Comparison of ENCODE assay signal across 1 cellular context in the genomic region with DNA sequence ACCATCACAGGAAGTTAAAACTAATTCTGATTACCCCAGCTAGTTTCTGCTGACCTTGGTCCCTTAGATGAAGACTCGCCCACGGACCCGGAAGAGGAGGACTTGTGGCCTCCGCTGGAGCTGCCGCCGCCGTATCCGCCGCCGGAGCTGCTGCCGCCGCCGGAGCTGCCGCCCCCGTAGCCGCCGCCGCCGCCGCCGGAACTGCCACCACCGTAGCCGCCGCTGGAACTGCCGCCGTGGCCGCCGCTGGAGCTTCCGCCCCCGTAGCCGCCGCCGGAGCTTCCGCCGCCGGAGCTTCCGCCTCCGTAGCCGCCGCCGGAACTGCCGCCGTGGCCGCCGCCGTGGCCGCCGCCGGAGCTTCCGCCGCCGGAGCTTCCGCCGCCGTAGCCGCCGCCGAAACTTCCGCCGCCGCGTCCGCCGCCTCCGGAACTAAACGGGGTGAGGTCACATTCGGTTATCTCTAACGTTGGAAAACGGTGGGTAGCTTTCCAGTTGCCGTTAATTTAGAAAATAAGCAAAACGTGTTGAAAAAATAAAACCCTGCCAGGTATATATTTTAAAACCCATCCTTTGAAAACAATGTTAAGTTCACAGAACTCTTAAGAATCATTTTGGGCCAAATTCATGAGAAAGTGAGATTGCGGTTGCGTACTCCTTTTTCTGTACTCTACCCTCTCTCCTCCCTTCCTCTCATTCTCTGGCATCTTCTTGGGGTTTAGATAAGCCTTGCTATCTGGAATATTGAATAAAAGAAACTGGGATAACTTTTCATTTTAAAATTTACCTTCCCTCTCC.
TF ChIP-seq lines count a peak whose summit lies in the region.

No MANE protein-coding gene starts in this region.

TF ChIP-seq in K562, 482 proteins besides CTCF, POLR2A, EP300 and RAD21 (continued from another document and continues in another):
- TF ChIP-seq ZNF518B (CRISPR knock-in tag; IDR thresholded peaks at IDR 0.05) (no peak), ZNF766 (CRISPR knock-in tag; conservative IDR thresholded peaks at IDR 0.05) (no peak), CHAMP1 (IDR thresholded peaks at IDR 0.05) (no peak), ZNF75A (CRISPR knock-in tag; IDR thresholded peaks at IDR 0.05) (no peak), GABPB1 (CRISPR knock-in tag; IDR thresholded peaks at IDR 0.05) (peak; percentile 58; the same call in 1 of the 2 replicates), MEF2D (tag; conservative IDR thresholded peaks at IDR 0.05; ENCODE audit: low read depth) (no peak), MAZ (CRISPR knock-in tag; conservative IDR thresholded peaks at IDR 0.05 in 1 of 2, IDR thresholded peaks at IDR 0.05 in 1 of 2) (peak in 1 of 2 experiments; percentile 32; a peak in 1 of 4 replicates), ATF1 (CRISPR knock-in tag; IDR thresholded peaks at IDR 0.05) (no peak), ATF1 (tag; IDR thresholded peaks at IDR 0.05) (peak; percentile 54; the same call in 1 of the 2 replicates), POLR2AphosphoS5 (IDR thresholded peaks at IDR 0.05; ENCODE audit: control insufficient read depth, insufficient read depth, low read depth, low read length) (0 out of 2 replicates have a peak, but pooled peaks have one; percentile 53), GABPA (tag; conservative IDR thresholded peaks at IDR 0.05; ENCODE audit: low read depth) (peak; percentile 98), ZNF717 (CRISPR knock-in tag; IDR thresholded peaks at IDR 0.05) (no peak), GATAD2B (IDR thresholded peaks at IDR 0.05; ENCODE audit: borderline replicate concordance) (peak; percentile 69; the same call in 1 of the 2 replicates), TOE1 (IDR thresholded peaks at IDR 0.05; ENCODE audit: borderline replicate concordance) (0 out of 2 replicates have a peak, but pooled peaks have one; percentile 35), TOE1 (CRISPR knock-in tag; IDR thresholded peaks at IDR 0.05; ENCODE audit: borderline replicate concordance, low read depth) (no peak), PHF21A (IDR thresholded peaks at IDR 0.05; ENCODE audit: borderline replicate concordance, low read depth) (no peak), BCL6 (CRISPR knock-in tag; IDR thresholded peaks at IDR 0.05) (no peak), ESRRA (IDR thresholded peaks at IDR 0.05; ENCODE audit: borderline replicate concordance, low read depth) (peak; percentile 43; the same call in 1 of the 2 replicates), ETV6 (IDR thresholded peaks at IDR 0.05; ENCODE audit: borderline replicate concordance in 1 of 2, low read depth in 2 of 2, low read length in 1 of 2) (peak; percentile 81 to 91; a peak in 3 of 4 replicates), ETV6 (CRISPR knock-in tag; IDR thresholded peaks at IDR 0.05; ENCODE audit: borderline replicate concordance) (no peak), SMARCE1 (IDR thresholded peaks at IDR 0.05) (0 out of 2 replicates have a peak, but pooled peaks have one; percentile 42), MAFG (tag; conservative IDR thresholded peaks at IDR 0.05) (no peak), CHD1 (IDR thresholded peaks at IDR 0.05; ENCODE audit: low read length) (peak; percentile 83), FOXP1 (CRISPR knock-in tag; IDR thresholded peaks at IDR 0.05) (no peak), ETV5 (CRISPR knock-in tag; IDR thresholded peaks at IDR 0.05; ENCODE audit: low read depth) (peak; percentile 40; the same call in 1 of the 2 replicates), ZNF583 (CRISPR knock-in tag; IDR thresholded peaks at IDR 0.05) (peak; percentile 31; the same call in 1 of the 2 replicates), SRF (CRISPR knock-in tag; IDR thresholded peaks at IDR 0.05) (0 out of 4 replicates have a peak, but pooled peaks of 1 of the 2 experiments have one; percentile 36), KAT2B (IDR thresholded peaks at IDR 0.05; ENCODE audit: low read depth, low read length) (no peak), ZBTB2 (IDR thresholded peaks at IDR 0.05) (peak; percentile 34; the same call in 1 of the 2 replicates), FOXA3 (CRISPR knock-in tag; conservative IDR thresholded peaks at IDR 0.05 in 1 of 2, IDR thresholded peaks at IDR 0.05 in 1 of 2) (no peak), SIX5 (IDR thresholded peaks at IDR 0.05; ENCODE audit: borderline replicate concordance in 1 of 2, insufficient read depth in 1 of 2, low read depth in 1 of 2, low read length in 2 of 2) (no peak), PML (IDR thresholded peaks at IDR 0.05; ENCODE audit: low read length) (peak; percentile 77; the same call in 1 of the 2 replicates), NFIC (IDR thresholded peaks at IDR 0.05) (no peak), BACH1 (tag; IDR thresholded peaks at IDR 0.05) (0 out of 2 replicates have a peak, but pooled peaks have one; percentile 12), NCOA1 (IDR thresholded peaks at IDR 0.05; ENCODE audit: low read depth) (peak; percentile 45), ARNT (IDR thresholded peaks at IDR 0.05) (peak in 1 of 2 experiments; percentile 87; a peak in 2 of 4 replicates), ARID3A (IDR thresholded peaks at IDR 0.05; ENCODE audit: borderline replicate concordance, low read depth, low read length) (no peak), GTF2A2 (tag; IDR thresholded peaks at IDR 0.05) (no peak), MYNN (IDR thresholded peaks at IDR 0.05) (no peak), MYNN (CRISPR knock-in tag; IDR thresholded peaks at IDR 0.05) (no peak), NR2F6 (CRISPR knock-in tag; IDR thresholded peaks at IDR 0.05) (no peak), KDM5B (IDR thresholded peaks at IDR 0.05; ENCODE audit: insufficient replicate concordance, low read depth, low read length) (no peak), ZNF197 (CRISPR knock-in tag; IDR thresholded peaks at IDR 0.05; ENCODE audit: low read depth) (no peak)
- TF ChIP-seq, protein P1, sequence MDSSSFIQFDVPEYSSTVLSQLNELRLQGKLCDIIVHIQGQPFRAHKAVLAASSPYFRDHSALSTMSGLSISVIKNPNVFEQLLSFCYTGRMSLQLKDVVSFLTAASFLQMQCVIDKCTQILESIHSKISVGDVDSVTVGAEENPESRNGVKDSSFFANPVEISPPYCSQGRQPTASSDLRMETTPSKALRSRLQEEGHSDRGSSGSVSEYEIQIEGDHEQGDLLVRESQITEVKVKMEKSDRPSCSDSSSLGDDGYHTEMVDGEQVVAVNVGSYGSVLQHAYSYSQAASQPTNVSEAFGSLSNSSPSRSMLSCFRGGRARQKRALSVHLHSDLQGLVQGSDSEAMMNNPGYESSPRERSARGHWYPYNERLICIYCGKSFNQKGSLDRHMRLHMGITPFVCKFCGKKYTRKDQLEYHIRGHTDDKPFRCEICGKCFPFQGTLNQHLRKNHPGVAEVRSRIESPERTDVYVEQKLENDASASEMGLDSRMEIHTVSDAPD (CRISPR knock-in tag; IDR thresholded peaks at IDR 0.05): no peak
- TF ChIP-seq, protein P2, sequence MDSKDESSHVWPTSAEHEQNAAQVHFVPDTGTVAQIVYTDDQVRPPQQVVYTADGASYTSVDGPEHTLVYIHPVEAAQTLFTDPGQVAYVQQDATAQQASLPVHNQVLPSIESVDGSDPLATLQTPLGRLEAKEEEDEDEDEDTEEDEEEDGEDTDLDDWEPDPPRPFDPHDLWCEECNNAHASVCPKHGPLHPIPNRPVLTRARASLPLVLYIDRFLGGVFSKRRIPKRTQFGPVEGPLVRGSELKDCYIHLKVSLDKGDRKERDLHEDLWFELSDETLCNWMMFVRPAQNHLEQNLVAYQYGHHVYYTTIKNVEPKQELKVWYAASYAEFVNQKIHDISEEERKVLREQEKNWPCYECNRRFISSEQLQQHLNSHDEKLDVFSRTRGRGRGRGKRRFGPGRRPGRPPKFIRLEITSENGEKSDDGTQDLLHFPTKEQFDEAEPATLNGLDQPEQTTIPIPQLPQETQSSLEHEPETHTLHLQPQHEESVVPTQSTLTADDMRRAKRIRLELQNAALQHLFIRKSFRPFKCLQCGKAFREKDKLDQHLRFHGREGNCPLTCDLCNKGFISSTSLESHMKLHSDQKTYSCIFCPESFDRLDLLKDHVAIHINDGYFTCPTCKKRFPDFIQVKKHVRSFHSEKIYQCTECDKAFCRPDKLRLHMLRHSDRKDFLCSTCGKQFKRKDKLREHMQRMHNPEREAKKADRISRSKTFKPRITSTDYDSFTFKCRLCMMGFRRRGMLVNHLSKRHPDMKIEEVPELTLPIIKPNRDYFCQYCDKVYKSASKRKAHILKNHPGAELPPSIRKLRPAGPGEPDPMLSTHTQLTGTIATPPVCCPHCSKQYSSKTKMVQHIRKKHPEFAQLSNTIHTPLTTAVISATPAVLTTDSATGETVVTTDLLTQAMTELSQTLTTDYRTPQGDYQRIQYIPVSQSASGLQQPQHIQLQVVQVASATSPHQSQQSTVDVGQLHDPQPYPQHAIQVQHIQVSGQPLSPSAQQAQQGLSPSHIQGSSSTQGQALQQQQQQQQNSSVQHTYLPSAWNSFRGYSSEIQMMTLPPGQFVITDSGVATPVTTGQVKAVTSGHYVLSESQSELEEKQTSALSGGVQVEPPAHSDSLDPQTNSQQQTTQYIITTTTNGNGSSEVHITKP (IDR thresholded peaks at IDR 0.05; ENCODE audit: partially characterized antibody): peak; percentile 64
- TF ChIP-seq, protein P3, sequence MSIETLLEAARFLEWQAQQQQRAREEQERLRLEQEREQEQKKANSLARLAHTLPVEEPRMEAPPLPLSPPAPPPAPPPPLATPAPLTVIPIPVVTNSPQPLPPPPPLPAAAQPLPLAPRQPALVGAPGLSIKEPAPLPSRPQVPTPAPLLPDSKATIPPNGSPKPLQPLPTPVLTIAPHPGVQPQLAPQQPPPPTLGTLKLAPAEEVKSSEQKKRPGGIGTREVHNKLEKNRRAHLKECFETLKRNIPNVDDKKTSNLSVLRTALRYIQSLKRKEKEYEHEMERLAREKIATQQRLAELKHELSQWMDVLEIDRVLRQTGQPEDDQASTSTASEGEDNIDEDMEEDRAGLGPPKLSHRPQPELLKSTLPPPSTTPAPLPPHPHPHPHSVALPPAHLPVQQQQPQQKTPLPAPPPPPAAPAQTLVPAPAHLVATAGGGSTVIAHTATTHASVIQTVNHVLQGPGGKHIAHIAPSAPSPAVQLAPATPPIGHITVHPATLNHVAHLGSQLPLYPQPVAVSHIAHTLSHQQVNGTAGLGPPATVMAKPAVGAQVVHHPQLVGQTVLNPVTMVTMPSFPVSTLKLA (conservative IDR thresholded peaks at IDR 0.05): peak in 1 of 2 experiments; percentile 39; a peak in 1 of 4 replicates
